ENCODE assay signal across 1 cellular context in genomic region chr10:127600479-127600878, GRCh38.
A peak's percentile ranks its signal among the peaks of the same experiment; 100 is the strongest.
TF ChIP-seq lines count a peak whose summit lies in the region.

No MANE protein-coding gene starts in this region.

TF ChIP-seq in H1, 55 proteins besides CTCF, POLR2A, EP300 and RAD21:
- TF ChIP-seq E2F6 (IDR thresholded peaks at IDR 0.05) (peak; percentile 88), MAX (IDR thresholded peaks at IDR 0.05) (peak; percentile 71), BCL11A (IDR thresholded peaks at IDR 0.05; ENCODE audit: low read depth in 2 of 2, low read length in 2 of 2) (no peak), POLR2AphosphoS5 (IDR thresholded peaks at IDR 0.05; ENCODE audit: low read depth, low read length) (no peak), NANOG (IDR thresholded peaks at IDR 0.05; ENCODE audit: insufficient read depth, low read depth, low read length, poor library complexity, severe bottlenecking) (no peak), PHF8 (conservative IDR thresholded peaks at IDR 0.05; ENCODE audit: low read depth, low read length) (no peak), CEBPB (IDR thresholded peaks at IDR 0.05; ENCODE audit: low read depth, low read length) (no peak), CHD1 (IDR thresholded peaks at IDR 0.05; ENCODE audit: low read depth, low read length) (no peak), RNF2 (IDR thresholded peaks at IDR 0.05; ENCODE audit: borderline replicate concordance, low read depth, low read length, missing control alignments, poor library complexity, severe bottlenecking) (peak; percentile 18), TCF12 (IDR thresholded peaks at IDR 0.05; ENCODE audit: low read depth, low read length) (no peak)
